29 cellular contexts compared by ENCODE assay signal in the genomic region with DNA sequence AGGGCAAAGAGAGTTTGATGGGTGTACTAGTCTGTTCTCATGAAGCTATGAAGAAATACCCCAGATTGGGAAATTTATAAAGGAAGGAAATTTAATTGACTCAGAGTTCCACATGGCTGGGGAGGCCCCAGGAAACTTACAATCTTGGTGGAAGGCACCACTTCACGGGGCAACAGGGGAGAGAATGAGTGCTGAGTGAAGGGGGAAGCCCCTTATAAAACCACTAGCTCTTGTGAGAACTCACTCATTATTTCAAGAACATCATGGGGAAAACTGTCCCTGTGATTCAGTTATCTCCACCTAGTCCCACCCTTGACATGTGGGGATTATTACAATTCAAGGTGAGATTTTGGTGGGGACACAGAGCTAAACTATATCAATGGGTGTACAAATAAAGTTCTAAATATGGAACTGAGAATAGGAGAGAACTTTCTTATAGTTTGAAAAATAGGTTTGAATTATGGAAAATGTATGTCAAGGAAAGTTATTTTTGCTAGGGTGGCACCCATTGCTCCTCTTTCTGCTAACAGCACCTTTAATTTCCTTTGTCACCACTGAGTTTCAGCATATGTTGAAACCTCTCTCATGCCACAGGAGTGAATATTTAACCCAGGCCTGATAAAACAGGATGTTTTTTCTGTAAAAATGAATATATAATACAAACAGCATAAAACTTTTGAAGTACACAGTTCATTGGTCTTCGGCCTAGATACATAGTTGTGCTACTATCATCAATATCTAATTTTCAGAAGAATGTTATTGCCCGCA.
"Had no signal": no experiment of that assay in that cellular context is flagged by ENCODE, and none has a peak within 500 bp of the region (broad histone marks: within the 10 kb centered on the region; RNA-seq: fewer than 3 reads in every experiment).

No MANE protein-coding gene starts in this region.

- H3K4me1 Mint-ChIP-seq: activated CD4-positive, alpha-beta memory T cell treated with anti-CD3 and anti-CD28 coated beads, Interleukin-2, amount 10 ng/mL, durations not matched to agents 7 days and 5 days; activated CD4-positive, alpha-beta T cell treated with anti-CD3 and anti-CD28 coated beads, Interleukin-2, amount 10 ng/mL, durations not matched to agents 24 days and 14 days; activated CD8-positive, alpha-beta memory T cell treated with anti-CD3 and anti-CD28 coated beads, Interleukin-2, amount 10 ng/mL, durations not matched to agents 7 days and 5 days; memory B cell; neural crest cell had no signal

- DNase-seq: activated CD4-positive, alpha-beta memory T cell treated with anti-CD3 and anti-CD28 coated beads, Interleukin-2, amount 10 ng/mL, durations not matched to agents 7 days and 5 days; activated CD4-positive, alpha-beta T cell treated with anti-CD3 and anti-CD28 coated beads, Interleukin-2, amount 10 ng/mL, durations not matched to agents 24 days and 14 days; activated CD8-positive, alpha-beta memory T cell treated with anti-CD3 and anti-CD28 coated beads, Interleukin-2, amount 10 ng/mL, durations not matched to agents 7 days and 5 days; activated effector memory CD4-positive, alpha-beta T cell treated with Interleukin-2 at 50 U/mL for 16 hours; activated naive CD4-positive, alpha-beta T cell treated with Interleukin-2 at 50 U/mL for 16 hours; activated T-cell treated with anti-CD3 and anti-CD28 coated beads for 4 hours; amygdala; central memory CD4-positive, alpha-beta T cell; islet precursor cell; left cardiac atrium; midbrain; naive thymus-derived CD8-positive, alpha-beta T cell; nucleus accumbens; pancreas; retina; stimulated activated CD4-positive, alpha-beta T cell treated with anti-CD3 and anti-CD28 coated beads, Interleukin-12 subunit alpha, Interleukin-12 subunit beta, amount 100 ng/mL, for 4 hours; stimulated activated CD4-positive, alpha-beta T cell treated with anti-CD3 and anti-CD28 coated beads, Interleukin-4, amount 100 ng/mL, for 1 hour; substantia nigra; T-helper 9 cell; uterus; WERI-Rb-1 had no signal

- H3K36me3 Mint-ChIP-seq: activated CD8-positive, alpha-beta memory T cell treated with anti-CD3 and anti-CD28 coated beads, Interleukin-2, amount 10 ng/mL, durations not matched to agents 7 days and 5 days; memory B cell; type B pancreatic cell had no signal

- H3K27me3 Mint-ChIP-seq: activated CD4-positive, alpha-beta memory T cell treated with anti-CD3 and anti-CD28 coated beads, Interleukin-2, amount 10 ng/mL, durations not matched to agents 7 days and 5 days; activated CD4-positive, alpha-beta T cell treated with anti-CD3 and anti-CD28 coated beads, Interleukin-2, amount 10 ng/mL, durations not matched to agents 24 days and 14 days; activated CD8-positive, alpha-beta memory T cell treated with anti-CD3 and anti-CD28 coated beads, Interleukin-2, amount 10 ng/mL, durations not matched to agents 7 days and 5 days; memory B cell; naive thymus-derived CD8-positive, alpha-beta T cell; stimulated activated naive CD8-positive, alpha-beta T cell treated with anti-CD3 and anti-CD28 coated beads, Interleukin-15, Interleukin-2, amounts not matched to agents 100 ng/mL and 50 ng/mL, for 24 hours; type B pancreatic cell had no signal

- ATAC-seq: activated CD4-positive, CD25-positive, alpha-beta regulatory T cell treated with anti-CD3 and anti-CD28 coated beads, Interleukin-2, amount 50 U/mL, for 24 hours; activated CD8-positive, alpha-beta memory T cell treated with anti-CD3 and anti-CD28 coated beads, Interleukin-2, amount 10 ng/mL, durations not matched to agents 7 days and 5 days; gastroesophageal sphincter; left cardiac atrium; naive thymus-derived CD8-positive, alpha-beta T cell; pancreas; sciatic nerve had no signal

- H3K4me3 Mint-ChIP-seq: activated CD4-positive, alpha-beta memory T cell treated with anti-CD3 and anti-CD28 coated beads, Interleukin-2, amount 10 ng/mL, durations not matched to agents 7 days and 5 days; activated CD4-positive, alpha-beta T cell treated with anti-CD3 and anti-CD28 coated beads, Interleukin-2, amount 10 ng/mL, durations not matched to agents 24 days and 14 days; activated CD8-positive, alpha-beta memory T cell treated with anti-CD3 and anti-CD28 coated beads, Interleukin-2, amount 10 ng/mL, durations not matched to agents 7 days and 5 days; memory B cell; naive thymus-derived CD8-positive, alpha-beta T cell; neural crest cell; stimulated activated naive CD8-positive, alpha-beta T cell treated with anti-CD3 and anti-CD28 coated beads, Interleukin-15, Interleukin-2, amounts not matched to agents 100 ng/mL and 50 ng/mL, for 24 hours; T-helper 1 cell treated with Interleukin-12 subunit alpha and Interleukin-12 subunit beta and Interleukin-4 antibody, amounts not matched to agents 30 μg/mL and 1 μg/mL, for 36 hours; type B pancreatic cell had no signal

- H3K27ac Mint-ChIP-seq: activated CD4-positive, alpha-beta memory T cell treated with anti-CD3 and anti-CD28 coated beads, Interleukin-2, amount 10 ng/mL, durations not matched to agents 7 days and 5 days; activated CD4-positive, alpha-beta T cell treated with anti-CD3 and anti-CD28 coated beads, Interleukin-2, amount 10 ng/mL, durations not matched to agents 24 days and 14 days; activated CD8-positive, alpha-beta memory T cell treated with anti-CD3 and anti-CD28 coated beads, Interleukin-2, amount 10 ng/mL, durations not matched to agents 7 days and 5 days; memory B cell; naive thymus-derived CD8-positive, alpha-beta T cell; stimulated activated naive CD8-positive, alpha-beta T cell treated with anti-CD3 and anti-CD28 coated beads, Interleukin-15, Interleukin-2, amounts not matched to agents 100 ng/mL and 50 ng/mL, for 24 hours; T-helper 1 cell treated with Interleukin-12 subunit alpha and Interleukin-12 subunit beta and Interleukin-4 antibody, amounts not matched to agents 30 μg/mL and 1 μg/mL, for 36 hours; type B pancreatic cell had no signal
